9 cellular contexts compared by ENCODE assay signal in the genomic region with DNA sequence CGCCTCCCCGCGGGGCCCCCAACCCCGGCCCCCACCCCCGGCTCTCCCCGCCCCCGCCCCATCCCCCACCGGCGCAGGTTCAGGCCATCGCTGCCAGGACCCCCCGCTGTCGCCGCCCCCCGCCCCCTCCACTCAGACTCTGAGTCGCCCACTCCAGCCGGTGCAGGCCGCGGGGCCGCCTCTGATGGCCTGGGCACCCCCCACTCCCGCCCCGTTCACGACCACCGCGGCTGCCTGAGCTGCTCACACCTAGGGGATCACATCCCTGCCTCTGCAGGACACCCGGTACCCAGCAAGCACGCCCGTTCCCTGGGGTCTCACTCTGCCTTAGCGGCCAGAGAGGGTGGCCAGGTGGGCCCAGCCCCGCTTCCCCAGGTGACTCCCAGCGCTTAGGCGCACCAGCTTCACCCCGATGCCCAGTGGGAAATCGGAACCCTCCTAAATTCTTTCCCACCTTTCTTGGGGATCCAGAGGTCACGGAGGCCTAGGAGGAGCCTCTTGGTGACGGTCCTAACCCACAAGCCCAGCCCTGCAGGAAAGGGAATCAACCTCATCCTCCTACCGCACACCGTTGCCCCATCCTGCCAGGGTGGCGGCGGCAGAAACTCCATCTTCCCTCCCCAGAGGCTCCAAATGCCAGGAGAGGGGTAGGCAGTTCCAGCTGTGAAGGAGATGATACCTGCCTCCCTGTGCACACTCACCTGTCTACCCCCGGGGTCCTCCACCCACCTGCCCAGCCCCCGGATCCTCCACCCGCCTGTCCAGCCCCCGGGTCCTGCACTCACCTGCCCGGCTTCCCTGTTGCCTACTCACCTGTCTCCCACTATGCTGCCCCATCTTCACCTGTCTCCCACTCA. TPM values are rescaled to one million over a fixed set of nuclear protein-coding genes. Genes with fewer than 3 reads are reported as not detected.
DNase-seq lines count a peak whose midpoint lies in the region; ATAC-seq and TF ChIP-seq lines count a peak whose summit lies in the region.
"Had no signal": no experiment of that assay in that cellular context is flagged by ENCODE, and none has a peak within 500 bp of the region (broad histone marks: within the 10 kb centered on the region; RNA-seq: fewer than 3 reads in every experiment).

No MANE protein-coding gene starts in this region.

- H3K9me3 ChIP-seq in heart right ventricle = peaks cover 0 to 3% (median 0%) of the 10 kb centered on the region in 11 donors

- ATAC-seq in heart right ventricle (peak in 1 of 8 donors; percentile 10), left cardiac atrium (no peak)
- ATAC-seq in central memory CD8-positive, alpha-beta T cell (replicated peaks; ENCODE audit: extremely low read depth, poor library complexity, severe bottlenecking) = no peak
- peak; percentile 38 to 46 for ATAC-seq in naive thymus-derived CD8-positive, alpha-beta T cell

- H3K27ac Mint-ChIP-seq in central memory CD8-positive, alpha-beta T cell (ENCODE audit: low read depth) = peak overlapping the region; percentile 16
- H3K27ac Mint-ChIP-seq in naive thymus-derived CD8-positive, alpha-beta T cell = peak overlapping the region; percentile 26 to 93 (median 86)

- no peak overlapping the region for H3K27ac ChIP-seq in heart right ventricle

- intact Hi-C loops in heart right ventricle (cut with DNase I) = no loop called here
- intact Hi-C loops in left cardiac atrium (cut with DNase I) = no loop called here

- peaks cover 15% of the 10 kb centered on the region for H3K4me1 Mint-ChIP-seq in central memory CD8-positive, alpha-beta T cell
- peaks cover 8 to 43% (median 35%) of the 10 kb centered on the region in 4 donors for H3K4me1 Mint-ChIP-seq in naive thymus-derived CD8-positive, alpha-beta T cell

- H3K27me3 Mint-ChIP-seq in central memory CD8-positive, alpha-beta T cell = peaks cover 22% of the 10 kb centered on the region
- H3K27me3 Mint-ChIP-seq in naive thymus-derived CD8-positive, alpha-beta T cell = peaks cover 0 to 4% (median 0%) of the 10 kb centered on the region in 5 donors

- H3K4me3 ChIP-seq in heart right ventricle = peak overlapping the region in 7 of 10 donors; percentile 57 to 74 (median 60)

- H3K9me3 Mint-ChIP-seq in central memory CD8-positive, alpha-beta T cell = no peaks in the 10 kb centered on the region
- no peaks in the 10 kb centered on the region for H3K9me3 Mint-ChIP-seq in naive thymus-derived CD8-positive, alpha-beta T cell

- WGBS in heart right ventricle, 2 donors = 39 to 49% methylated on average over 36 to 44 of the region's 44 CpGs

- TF ChIP-seq CTCF in heart right ventricle (IDR thresholded peaks at IDR 0.05) = no peak

- POLR2A ChIA-PET in naive thymus-derived CD8-positive, alpha-beta T cell (lab: Charles Lee) = interaction anchor here (0.6 to 1.9 kb wide), 5 partner anchors 9 to 108 kb away, joined by 3 to 11 read pairs (median 5); no protein-coding TSS in a partner anchor

- no peaks in the 10 kb centered on the region for H3K36me3 ChIP-seq in heart right ventricle

- H3K27me3 ChIP-seq in heart right ventricle = peaks cover 0 to 14% (median 0%) of the 10 kb centered on the region in 7 donors

- peak overlapping the region; percentile 10 for H3K4me3 Mint-ChIP-seq in central memory CD8-positive, alpha-beta T cell
- H3K4me3 Mint-ChIP-seq in naive thymus-derived CD8-positive, alpha-beta T cell = peak overlapping the region; percentile 71 to 88 (median 77)

- DNase-seq in heart right ventricle (no peak), left cardiac atrium (no peak), GM03348 (ENCODE audit: low spot score) (no peak), HK-2 (ENCODE audit: unreplicated experiment) (no peak), NCI-H774 (lab: John Stamatoyannopoulos, UW) (no peak)
- no peak for DNase-seq in central memory CD8-positive, alpha-beta T cell (ENCODE audit: low spot score in 2 of 2)
- DNase-seq in naive thymus-derived CD8-positive, alpha-beta T cell = no peak
- no peak for DNase-seq in activated CD4-positive, CD25-positive, alpha-beta regulatory T cell treated with anti-CD3 and anti-CD28 coated beads, Interleukin-2, amount 50 U/mL, for 72 hours
- DNase-seq: PC-3 had no signal

- H3K4me1 ChIP-seq in heart right ventricle = peaks cover 0 to 15% (median 4%) of the 10 kb centered on the region in 9 donors

- H3K36me3 Mint-ChIP-seq in central memory CD8-positive, alpha-beta T cell (ENCODE audit: insufficient read depth) = peaks cover 2% of the 10 kb centered on the region
- H3K36me3 Mint-ChIP-seq in naive thymus-derived CD8-positive, alpha-beta T cell = peaks cover 0 to 18% (median 5%) of the 10 kb centered on the region in 3 donors

RNA-seq across cellular contexts. Expression of gene DNAAF5, which starts 13.7 kb away (rescaled TPM):
- total RNA-seq in heart right ventricle (10 to 100 TPM; 18.0 to 30.0 (median 25.3) TPM), left cardiac atrium (10 to 100 TPM; 14.9 to 15.0 TPM)
- 10 to 100 TPM; 10.4 to 12.8 TPM for polyA plus RNA-seq in heart right ventricle
- total RNA-seq in naive thymus-derived CD8-positive, alpha-beta T cell = 10 to 100 TPM; 12.3 to 16.3 TPM
- polyA plus RNA-seq in naive thymus-derived CD8-positive, alpha-beta T cell = 1 to 10 TPM; 2.8 to 4.6 (median 4.6) TPM

RNA-seq across cellular contexts. Expression of gene PRKAR1B, which starts 14.3 kb away (rescaled TPM):
- 10 to 100 TPM; 14.5 to 24.5 (median 21.2) TPM for total RNA-seq in heart right ventricle
- polyA plus RNA-seq in heart right ventricle = 10 to 100 TPM in 1 of 2 donors, 1 to 10 TPM in 1; 5.0 to 15.7 TPM
- 10 to 100 TPM; 15.8 to 19.8 TPM for total RNA-seq in left cardiac atrium
- 10 to 100 TPM; 46.2 to 47.3 TPM for total RNA-seq in naive thymus-derived CD8-positive, alpha-beta T cell
- polyA plus RNA-seq in naive thymus-derived CD8-positive, alpha-beta T cell = 10 to 100 TPM; 14.6 to 35.4 (median 27.6) TPM

Comparison
In these comparisons a context has a peak if more than half of its experiments do, and no peak if none do; other contexts are left out.
1. ATAC-seq: peak in naive thymus-derived CD8-positive, alpha-beta T cell (2 of 2); none in left cardiac atrium (0 of 2) and central memory CD8-positive, alpha-beta T cell (single experiment).